13 cellular contexts compared by ENCODE assay signal in the genomic region with DNA sequence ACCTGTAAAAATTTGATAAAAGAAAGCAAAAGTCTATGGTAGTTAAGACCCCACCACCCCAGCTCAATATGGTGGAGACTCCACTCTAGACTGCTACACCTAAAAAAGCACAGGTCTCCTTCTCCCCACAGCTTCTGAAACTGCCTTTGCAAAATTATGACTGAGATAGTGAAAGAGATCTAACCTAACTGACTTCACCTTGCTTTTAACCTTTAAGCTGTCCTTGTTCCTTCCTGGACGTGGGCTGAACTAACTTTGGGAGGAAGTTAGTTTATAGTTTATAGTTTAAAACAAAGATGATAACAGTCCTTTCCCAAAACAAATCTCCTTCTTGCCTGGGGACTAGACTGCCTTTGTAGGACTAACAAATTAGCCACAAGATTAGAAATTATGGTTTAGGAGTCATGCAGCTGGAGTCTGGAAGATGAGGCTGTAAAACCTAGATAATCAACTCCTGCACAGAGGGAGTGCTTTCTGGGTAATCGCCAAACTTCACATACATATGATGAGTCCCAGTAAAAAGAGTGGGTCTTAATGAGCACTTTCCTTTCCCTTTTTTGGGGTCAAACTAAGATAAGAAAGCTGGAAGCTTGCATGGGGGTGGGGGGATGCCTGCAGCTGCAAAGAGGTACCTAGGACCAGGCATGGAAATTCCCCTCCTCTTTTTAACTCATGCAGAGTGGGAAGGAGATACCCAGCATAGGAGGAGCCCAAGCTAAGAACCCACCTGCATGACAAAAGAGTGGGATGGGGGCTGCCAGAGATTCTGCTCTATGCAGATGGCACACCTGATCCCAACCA. TPM values are rescaled to one million over a fixed set of nuclear protein-coding genes. Genes with fewer than 3 reads are reported as not detected.
DNase-seq lines count a peak whose midpoint lies in the region; ATAC-seq and TF ChIP-seq lines count a peak whose summit lies in the region.
"Had no signal": no experiment of that assay in that cellular context is flagged by ENCODE, and none has a peak within 500 bp of the region (broad histone marks: within the 10 kb centered on the region; RNA-seq: fewer than 3 reads in every experiment).

No MANE protein-coding gene starts in this region.

- DNase-seq in activated naive CD4-positive, alpha-beta T cell treated with anti-CD3 and anti-CD28 coated beads, Interleukin-2, amount 50 U/mL, for 16 hours: no peak
- DNase-seq in germinal center (ENCODE audit: low spot score) (no peak), NOMO-1 treated with DMSO at 0.1 percent for 48 hours (lab: John Stamatoyannopoulos, UW; ENCODE audit: unreplicated experiment) (no peak), NCI-H1092 (lab: John Stamatoyannopoulos, UW) (no peak), dermis blood vessel endothelial cell (no peak)
- DNase-seq: effector memory CD8-positive, alpha-beta T cell; Peyer's patch; right lobe of liver had no signal

- H3K27ac ChIP-seq in VCaP: peak overlapping the region; percentile 59
- H3K27ac ChIP-seq: Peyer's patch, right lobe of liver had no signal

- no peak overlapping the region for H3K27ac Mint-ChIP-seq in activated naive CD4-positive, alpha-beta T cell treated with anti-CD3 and anti-CD28 coated beads, Interleukin-2, amount 50 U/mL, for 24 hours
- H3K27ac Mint-ChIP-seq: stimulated activated naive CD8-positive, alpha-beta T cell treated with anti-CD3 and anti-CD28 coated beads, Interleukin-15, Interleukin-2, amounts not matched to agents 100 ng/mL and 50 ng/mL, for 24 hours had no signal

- no peaks in the 10 kb centered on the region for H3K36me3 Mint-ChIP-seq in activated naive CD4-positive, alpha-beta T cell treated with anti-CD3 and anti-CD28 coated beads, Interleukin-2, amount 50 U/mL, for 24 hours

- peak overlapping the region; percentile 19 for H3K4me3 Mint-ChIP-seq in activated naive CD4-positive, alpha-beta T cell treated with anti-CD3 and anti-CD28 coated beads, Interleukin-2, amount 50 U/mL, for 24 hours
- H3K4me3 Mint-ChIP-seq: effector memory CD8-positive, alpha-beta T cell; stimulated activated naive CD8-positive, alpha-beta T cell treated with anti-CD3 and anti-CD28 coated beads, Interleukin-15, Interleukin-2, amounts not matched to agents 100 ng/mL and 50 ng/mL, for 24 hours had no signal

- TF ChIP-seq CTCF in VCaP (conservative IDR thresholded peaks at IDR 0.05): no peak

- peaks cover 27% of the 10 kb centered on the region for H3K4me1 Mint-ChIP-seq in activated naive CD4-positive, alpha-beta T cell treated with anti-CD3 and anti-CD28 coated beads, Interleukin-2, amount 50 U/mL, for 24 hours

- ATAC-seq in HG02885 (IDR thresholded peaks at IDR 0.05; ENCODE audit: poor library complexity, unreplicated experiment): peak; percentile 85
- ATAC-seq: effector memory CD8-positive, alpha-beta T cell had no signal

- no peaks in the 10 kb centered on the region for H3K9me3 Mint-ChIP-seq in activated naive CD4-positive, alpha-beta T cell treated with anti-CD3 and anti-CD28 coated beads, Interleukin-2, amount 50 U/mL, for 24 hours
- H3K9me3 Mint-ChIP-seq: effector memory CD8-positive, alpha-beta T cell; stimulated activated naive CD8-positive, alpha-beta T cell treated with anti-CD3 and anti-CD28 coated beads, Interleukin-15, Interleukin-2, amounts not matched to agents 100 ng/mL and 50 ng/mL, for 24 hours had no signal

- no peaks in the 10 kb centered on the region for H3K27me3 Mint-ChIP-seq in activated naive CD4-positive, alpha-beta T cell treated with anti-CD3 and anti-CD28 coated beads, Interleukin-2, amount 50 U/mL, for 24 hours
- H3K27me3 Mint-ChIP-seq: effector memory CD8-positive, alpha-beta T cell; stimulated activated naive CD8-positive, alpha-beta T cell treated with anti-CD3 and anti-CD28 coated beads, Interleukin-15, Interleukin-2, amounts not matched to agents 100 ng/mL and 50 ng/mL, for 24 hours had no signal

RNA-seq across cellular contexts. Expression of gene CCR8, which starts 17.5 kb away (rescaled TPM):
- not detected in 2 replicates for total RNA-seq in dermis blood vessel endothelial cell
- total RNA-seq: LHCN-M2, Peyer's patch, right lobe of liver had no signal

RNA-seq across cellular contexts. Expression of gene SLC25A38, which starts 36.2 kb away (rescaled TPM):
- total RNA-seq in dermis blood vessel endothelial cell: 16.4 and 17.4 TPM in 2 replicates

RNA-seq across cellular contexts. Expression of gene RPSA, which starts 59.5 kb away (rescaled TPM):
- total RNA-seq in dermis blood vessel endothelial cell: 934 and 1,256 TPM in 2 replicates
